ENCODE assay signal across 1 cellular context in the genomic region with DNA sequence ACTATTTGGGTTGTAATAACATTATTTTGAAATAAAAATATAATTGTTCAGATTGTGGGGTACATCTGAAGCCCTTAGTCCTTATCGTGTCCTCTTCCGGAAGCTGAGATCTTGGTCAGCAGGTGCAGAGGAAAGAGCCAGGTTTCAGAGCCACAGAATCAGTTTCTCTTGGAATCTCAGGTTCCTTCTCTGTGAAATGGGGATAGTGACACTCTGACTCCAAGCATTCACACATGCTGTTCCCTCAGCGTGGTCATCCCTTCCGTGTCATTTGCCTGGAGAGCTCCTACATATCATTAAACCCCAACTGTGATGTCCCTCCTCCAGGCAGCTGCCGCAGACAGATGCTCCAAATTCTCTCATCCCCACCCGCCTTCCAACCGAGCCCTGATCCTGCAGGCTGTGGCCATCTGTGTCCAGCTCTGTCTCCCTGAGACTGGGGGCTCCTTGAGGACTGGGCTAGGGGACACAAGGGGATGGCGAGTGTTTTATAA.
TF ChIP-seq lines count a peak whose summit lies in the region.

No MANE protein-coding gene starts in this region.

TF ChIP-seq in GM12878, 131 proteins besides CTCF, POLR2A, EP300 and RAD21:
- TF ChIP-seq CREB1 (IDR thresholded peaks at IDR 0.05; ENCODE audit: low read depth) = no peak
- no peak for TF ChIP-seq RELA (IDR thresholded peaks at IDR 0.05; ENCODE audit: borderline replicate concordance, partially characterized antibody)
- no peak for TF ChIP-seq RAD51 (IDR thresholded peaks at IDR 0.05)
- TF ChIP-seq EED (IDR thresholded peaks at IDR 0.05; ENCODE audit: low read depth) = 0 out of 2 replicates have a peak, but pooled peaks have one; percentile 15
TF ChIP-seq in GM12878: peak in this region for 1.
